ENCODE assay signal across 11 cellular contexts in genomic region chrX:47484885-47485284, GRCh38. TPM values are rescaled to one million over a fixed set of nuclear protein-coding genes. Genes with fewer than 3 reads are reported as not detected.
DNase-seq lines count a peak whose midpoint lies in the region; ATAC-seq and TF ChIP-seq lines count a peak whose summit lies in the region.
"Had no signal": no experiment of that assay in that cellular context is flagged by ENCODE, and none has a peak within 500 bp of the region (broad histone marks: within the 10 kb centered on the region; RNA-seq: fewer than 3 reads in every experiment).

No MANE protein-coding gene starts in this region.

- H3K4me2 ChIP-seq in KMS-11 (peak overlapping the region; percentile 72), neural cell (ENCODE audit: low read length) (no peak overlapping the region)

- no peak for TF ChIP-seq RAD21 in neural cell (conservative IDR thresholded peaks at IDR 0.05)

- no peaks in the 10 kb centered on the region for H3K9me3 Mint-ChIP-seq in CD4-positive, alpha-beta T cell
- H3K9me3 Mint-ChIP-seq in activated T-helper 17 cell treated with anti-CD3 and anti-CD28 coated beads, Interleukin-2, amount 50 U/mL, for 72 hours = no peaks in the 10 kb centered on the region
- H3K9me3 Mint-ChIP-seq: activated naive CD4-positive, alpha-beta T cell treated with anti-CD3 and anti-CD28 coated beads for 36 hours had no signal

- H4K20me1 ChIP-seq in KMS-11 (ENCODE audit: insufficient read depth) (no peaks in the 10 kb centered on the region), neural cell (ENCODE audit: insufficient read depth) (no peaks in the 10 kb centered on the region)

- peak overlapping the region; percentile 54 for H3K4me3 Mint-ChIP-seq in CD4-positive, alpha-beta T cell
- H3K4me3 Mint-ChIP-seq in activated T-helper 17 cell treated with anti-CD3 and anti-CD28 coated beads, Interleukin-2, amount 50 U/mL, for 72 hours = no peak overlapping the region

- H3K9ac ChIP-seq in KMS-11 = no peak overlapping the region
- H3K9ac ChIP-seq in adipocyte (ENCODE audit: low read length) = peak overlapping the region; percentile 15
- H3K9ac ChIP-seq in neural cell (ENCODE audit: low read length) = no peak overlapping the region

- no peak for TF ChIP-seq EP300 in neural cell (conservative IDR thresholded peaks at IDR 0.05; ENCODE audit: poor library complexity, severe bottlenecking)

- no peak for ATAC-seq in CD4-positive, alpha-beta T cell (ENCODE audit: poor library complexity)
- ATAC-seq in activated T-helper 17 cell treated with anti-CD3 and anti-CD28 coated beads, Interleukin-2, amount 50 U/mL, for 72 hours (replicated peaks) = no peak

- H2AFZ ChIP-seq in KMS-11 (ENCODE audit: low read depth) = no peak overlapping the region
- no peak overlapping the region for H2AFZ ChIP-seq in neural cell (ENCODE audit: low read depth, low read length)

- H3K4me1 ChIP-seq in KMS-11 (ENCODE audit: low read depth, poor library complexity, severe bottlenecking) (peaks cover 26% of the 10 kb centered on the region), adipocyte (ENCODE audit: control insufficient read depth, insufficient read depth, low read length) (peaks cover 10% of the 10 kb centered on the region)
- H3K4me1 ChIP-seq: thyroid gland had no signal

- no peaks in the 10 kb centered on the region for H3K36me3 ChIP-seq in KMS-11 (ENCODE audit: insufficient read depth)
- no peaks in the 10 kb centered on the region for H3K36me3 ChIP-seq in adipocyte (ENCODE audit: control insufficient read depth, insufficient read depth, low read length, severe bottlenecking)
- H3K36me3 ChIP-seq in neural cell (ENCODE audit: insufficient read depth, low read length) = no peaks in the 10 kb centered on the region
- H3K36me3 ChIP-seq: thyroid gland had no signal

- no peaks in the 10 kb centered on the region for H3K9me2 ChIP-seq in neural cell (ENCODE audit: insufficient read depth, low read length)

- no peak for TF ChIP-seq CTCF in CD4-positive, alpha-beta T cell (IDR thresholded peaks at IDR 0.05)
- no peak for TF ChIP-seq CTCF in KMS-11 (conservative IDR thresholded peaks at IDR 0.05; ENCODE audit: low read depth, low read length)
- TF ChIP-seq CTCF in neural cell (IDR thresholded peaks at IDR 0.05; ENCODE audit: poor library complexity, severe bottlenecking) = no peak

- H3K27me3 ChIP-seq in CD4-positive, alpha-beta T cell (ENCODE audit: control insufficient read depth, insufficient read depth, low read length) = no peaks in the 10 kb centered on the region
- H3K27me3 ChIP-seq in KMS-11 (ENCODE audit: insufficient read depth, low read depth) (no peaks in the 10 kb centered on the region), adipocyte (replicated peaks; ENCODE audit: control insufficient read depth, insufficient read depth, low read length) (no peaks in the 10 kb centered on the region), neural cell (ENCODE audit: insufficient read depth, low read depth, low read length) (no peaks in the 10 kb centered on the region)
- H3K27me3 ChIP-seq: thyroid gland had no signal

- peaks cover 19% of the 10 kb centered on the region; the same call in 1 of the 2 replicates for H3K79me2 ChIP-seq in KMS-11 (ENCODE audit: insufficient read depth, low read depth)
- peaks cover 7% of the 10 kb centered on the region for H3K79me2 ChIP-seq in neural cell (replicated peaks; ENCODE audit: insufficient read depth, low read length)

- DNase-seq in CD4-positive, alpha-beta T cell = no peak
- DNase-seq in adipocyte (ENCODE audit: low read depth) (no peak), NCI-H2107 (lab: John Stamatoyannopoulos, UW) (no peak), RKO (ENCODE audit: low spot score) (no peak), NCI-H226 (no peak)
- DNase-seq: activated naive CD4-positive, alpha-beta T cell treated with anti-CD3 and anti-CD28 coated beads for 36 hours; NCI-H526 treated with DMSO at 0.1 percent for 48 hours; thyroid gland had no signal

- H3K27ac Mint-ChIP-seq in CD4-positive, alpha-beta T cell = peak overlapping the region; percentile 94
- no peak overlapping the region for H3K27ac Mint-ChIP-seq in activated T-helper 17 cell treated with anti-CD3 and anti-CD28 coated beads, Interleukin-2, amount 50 U/mL, for 72 hours
- H3K27ac Mint-ChIP-seq: activated naive CD4-positive, alpha-beta T cell treated with anti-CD3 and anti-CD28 coated beads for 36 hours had no signal

- no peak overlapping the region for H3K4me3 ChIP-seq in KMS-11 (IDR thresholded peaks at IDR 0.05; ENCODE audit: insufficient read depth, low read depth, low read length)
- peak overlapping the region; percentile 81 for H3K4me3 ChIP-seq in adipocyte (ENCODE audit: low read length)
- H3K4me3 ChIP-seq in neural cell (ENCODE audit: low read length) = peak overlapping the region; percentile 72
- H3K4me3 ChIP-seq: thyroid gland had no signal

- intact Hi-C loops in CD4-positive, alpha-beta T cell (cut with DNase I, micrococcal nuclease) = loop anchor here (5.0 to 10.0 kb wide), 7 partner anchors 37 to 340 kb away; partner anchors contain the start of genes ARAF (in 1 of the 2), ELK1 (in 1 of the 2), NDUFB11 (in 1 of the 2) and RBM10 (in 1 of the 2)

- H3K9me3 ChIP-seq in CD4-positive, alpha-beta T cell (ENCODE audit: control insufficient read depth, low read length) = no peaks in the 10 kb centered on the region
- H3K9me3 ChIP-seq in adipocyte (ENCODE audit: control insufficient read depth, low read length) (no peaks in the 10 kb centered on the region), neural cell (ENCODE audit: low read length) (no peaks in the 10 kb centered on the region)
- H3K9me3 ChIP-seq: thyroid gland had no signal

- H3K4me1 Mint-ChIP-seq in CD4-positive, alpha-beta T cell (ENCODE audit: low read depth) = peaks cover 35% of the 10 kb centered on the region
- peaks cover 12% of the 10 kb centered on the region for H3K4me1 Mint-ChIP-seq in activated T-helper 17 cell treated with anti-CD3 and anti-CD28 coated beads, Interleukin-2, amount 50 U/mL, for 72 hours

- POLR2A ChIA-PET in CD4-positive, alpha-beta T cell (lab: Charles Lee) = no interaction called here

- H3F3A ChIP-seq in neural cell (ENCODE audit: insufficient read depth, low read length, poor library complexity, severe bottlenecking) = no peaks in the 10 kb centered on the region

- H3K27me3 Mint-ChIP-seq in CD4-positive, alpha-beta T cell = no peaks in the 10 kb centered on the region
- no peaks in the 10 kb centered on the region for H3K27me3 Mint-ChIP-seq in activated T-helper 17 cell treated with anti-CD3 and anti-CD28 coated beads, Interleukin-2, amount 50 U/mL, for 72 hours

- H3K27ac ChIP-seq in CD4-positive, alpha-beta T cell (ENCODE audit: low read depth, low read length) = no peak overlapping the region
- H3K27ac ChIP-seq in KMS-11 (0 out of 2 replicates have a peak overlapping the region, but pooled peaks have one; percentile 32), neural cell (ENCODE audit: low read length) (no peak overlapping the region)
- H3K27ac ChIP-seq: thyroid gland had no signal

- CTCF ChIA-PET in CD4-positive, alpha-beta T cell (lab: Charles Lee) = interaction anchor here (0.7 to 1.9 kb wide), 2 partner anchors 39 to 1287 kb away, joined by 3 to 5 read pairs; no protein-coding TSS in a partner anchor

- peaks cover 20% of the 10 kb centered on the region for H3K36me3 Mint-ChIP-seq in CD4-positive, alpha-beta T cell (ENCODE audit: low read depth)
- H3K36me3 Mint-ChIP-seq in activated T-helper 17 cell treated with anti-CD3 and anti-CD28 coated beads, Interleukin-2, amount 50 U/mL, for 72 hours (ENCODE audit: low read depth) = peaks cover 9% of the 10 kb centered on the region

TF ChIP-seq in neural cell, 6 proteins besides CTCF, POLR2A, EP300 and RAD21:
- TF ChIP-seq TAF1 (IDR thresholded peaks at IDR 0.05; ENCODE audit: low read depth) = no peak
- TF ChIP-seq SMC3 (conservative IDR thresholded peaks at IDR 0.05; ENCODE audit: poor library complexity) = no peak
- TF ChIP-seq EZH2 (IDR thresholded peaks at IDR 0.05; ENCODE audit: borderline replicate concordance, insufficient read depth, low read length, poor library complexity, severe bottlenecking) = no peak
- no peak for TF ChIP-seq REST (IDR thresholded peaks at IDR 0.05; ENCODE audit: borderline replicate concordance)
- TF ChIP-seq MXI1 (conservative IDR thresholded peaks at IDR 0.05; ENCODE audit: poor library complexity, severe bottlenecking) = no peak
- no peak for TF ChIP-seq POLR2AphosphoS5 (IDR thresholded peaks at IDR 0.05)

RNA-seq across cellular contexts. Expression of gene ZNF41, which starts 1.9 kb away (rescaled TPM):
- 1 to 10 TPM; 3.1 to 3.9 TPM for total RNA-seq in CD4-positive, alpha-beta T cell
- 7.9 and 9.1 TPM in 2 replicates for polyA plus RNA-seq in neural cell
- 12.9 and 14.2 TPM in 2 replicates for polyA minus RNA-seq in neural cell
- 10 to 100 TPM; 10.5 to 12.2 TPM for total RNA-seq in activated T-helper 17 cell treated with anti-CD3 and anti-CD28 coated beads, Interleukin-2, amount 50 U/mL, for 72 hours
